Comparison of ENCODE assay signal across 1 cellular context in genomic region chr4:7842384-7843279, GRCh38.
TF ChIP-seq lines count a peak whose summit lies in the region.

No MANE protein-coding gene starts in this region.

TF ChIP-seq in HCT116, 20 proteins besides CTCF, POLR2A, EP300 and RAD21 (continued from another document):
- TF ChIP-seq SRF (IDR thresholded peaks at IDR 0.05; ENCODE audit: low read depth) (peak; percentile 73), JUND (IDR thresholded peaks at IDR 0.05) (peak; percentile 86), ZNF274 (IDR thresholded peaks at IDR 0.05; ENCODE audit: low read depth, low read length) (no peak), ELF1 (IDR thresholded peaks at IDR 0.05; ENCODE audit: borderline replicate concordance, low read depth) (no peak), ZBTB33 (IDR thresholded peaks at IDR 0.05; ENCODE audit: extremely low read depth, insufficient replicate concordance, low read length) (no peak), POLR2AphosphoS5 (IDR thresholded peaks at IDR 0.05; ENCODE audit: low read depth, low read length) (peak; percentile 39), EZH2 (IDR thresholded peaks at IDR 0.05) (no peak), ZFX (IDR thresholded peaks at IDR 0.05) (no peak), FOSL1 (IDR thresholded peaks at IDR 0.05; ENCODE audit: low read depth) (peak; percentile 90), EGR1 (IDR thresholded peaks at IDR 0.05; ENCODE audit: low read depth) (peak; percentile 27; the same call in 1 of the 2 replicates), CBX3 (IDR thresholded peaks at IDR 0.05; ENCODE audit: low read depth) (peak; percentile 83; the same call in 1 of the 2 replicates), MAX (IDR thresholded peaks at IDR 0.05) (no peak; the same call in none of the 2 replicates), EZH2phosphoT487 (IDR thresholded peaks at IDR 0.05; ENCODE audit: borderline replicate concordance) (no peak), YY1 (IDR thresholded peaks at IDR 0.05; ENCODE audit: extremely low read depth, insufficient replicate concordance, low read depth, low read length) (no peak)
